22 cellular contexts compared by ENCODE assay signal in the genomic region with DNA sequence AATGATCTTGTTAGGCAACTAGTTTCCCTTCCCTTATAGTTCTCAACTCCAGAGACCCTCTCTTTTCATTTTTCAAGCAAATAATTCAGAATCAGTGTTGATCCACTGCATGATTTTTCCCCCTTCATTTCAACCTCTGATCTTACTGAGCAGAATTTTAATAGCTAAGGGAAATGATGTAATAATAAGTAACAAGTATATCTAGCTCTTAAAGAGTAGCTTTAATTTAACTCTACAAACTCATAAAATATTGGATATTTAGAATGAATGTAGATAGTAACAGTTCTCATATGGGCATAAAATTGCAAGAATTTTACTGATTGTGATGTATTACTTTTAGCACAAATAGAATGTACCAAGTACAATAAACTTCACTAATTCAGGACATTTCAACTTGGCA.
"Had no signal": no experiment of that assay in that cellular context is flagged by ENCODE, and none has a peak within 500 bp of the region (broad histone marks: within the 10 kb centered on the region; RNA-seq: fewer than 3 reads in every experiment).

No MANE protein-coding gene starts in this region.

- H3K36me3 Mint-ChIP-seq: natural killer cell; stimulated activated naive B cell treated with anti-CD40 and anti-IgM and Interleukin-4, amounts not matched to agents 10 μg/mL and 1 μg/mL and 100 μg/mL, for 72 hours; type B pancreatic cell had no signal

- H3K9me3 ChIP-seq: esophagus muscularis mucosa, gastroesophageal sphincter, heart right ventricle, left ventricle myocardium inferior, lower lobe of right lung, neutrophil, pancreas, right lobe of liver, stomach, thyroid gland had no signal

- H3K27ac ChIP-seq: esophagus muscularis mucosa, foreskin keratinocyte, gastroesophageal sphincter, heart right ventricle, left ventricle myocardium inferior, lower lobe of right lung, neutrophil, pancreas, right lobe of liver, stomach, thyroid gland had no signal

- H3K4me3 ChIP-seq: esophagus muscularis mucosa, gastroesophageal sphincter, heart right ventricle, left ventricle myocardium inferior, lower lobe of right lung, pancreas, right lobe of liver, stomach, thyroid gland had no signal

- H3K27me3 Mint-ChIP-seq: dendritic cell treated with granulocyte-macrophage colony-stimulating factor and Interleukin-4, amounts not matched to agents 40 ng/mL and 50 ng/mL, for 4 days; stimulated activated naive B cell treated with anti-CD40 and anti-IgM and Interleukin-4, amounts not matched to agents 10 μg/mL and 1 μg/mL and 100 μg/mL, for 72 hours; type B pancreatic cell had no signal

- H3K36me3 ChIP-seq: esophagus muscularis mucosa, gastroesophageal sphincter, heart right ventricle, left ventricle myocardium inferior, lower lobe of right lung, neutrophil, right lobe of liver, stomach, thyroid gland had no signal

- DNase-seq: cerebellar nuclear complex; effector CD8-positive, alpha-beta T cell; foreskin keratinocyte; heart right ventricle; hippocampal formation; left cardiac atrium; left ventricle myocardium inferior; lower lobe of right lung; natural killer cell; pancreas; right lobe of liver; small intestine; stimulated activated CD4-positive, alpha-beta T cell treated with anti-CD3 and anti-CD28 coated beads, Interleukin-15, amount 100 ng/mL, for 24 hours; stimulated activated CD4-positive, alpha-beta T cell treated with anti-CD3 and anti-CD28 coated beads, Interleukin-2, amount 100 ng/mL, for 48 hours; stimulated activated naive B cell treated with anti-CD40 and anti-IgM and Interleukin-4, amounts not matched to agents 10 μg/mL and 1 μg/mL and 100 μg/mL, for 72 hours; stomach; thyroid gland had no signal

- H3K4me1 ChIP-seq: esophagus muscularis mucosa, gastroesophageal sphincter, left ventricle myocardium inferior, thyroid gland had no signal

- H3K27ac Mint-ChIP-seq: dendritic cell treated with granulocyte-macrophage colony-stimulating factor and Interleukin-4, amounts not matched to agents 40 ng/mL and 50 ng/mL, for 4 days; natural killer cell; stimulated activated naive B cell treated with anti-CD40 and anti-IgM and Interleukin-4, amounts not matched to agents 10 μg/mL and 1 μg/mL and 100 μg/mL, for 72 hours; type B pancreatic cell had no signal

- H3K4me3 Mint-ChIP-seq: dendritic cell treated with granulocyte-macrophage colony-stimulating factor and Interleukin-4, amounts not matched to agents 40 ng/mL and 50 ng/mL, for 4 days; natural killer cell; stimulated activated naive B cell treated with anti-CD40 and anti-IgM and Interleukin-4, amounts not matched to agents 10 μg/mL and 1 μg/mL and 100 μg/mL, for 72 hours; type B pancreatic cell had no signal

- H3K27me3 ChIP-seq: esophagus muscularis mucosa, foreskin keratinocyte, gastroesophageal sphincter, heart right ventricle, neutrophil, pancreas, right lobe of liver, stomach, thyroid gland had no signal

- H3K9me3 Mint-ChIP-seq: dendritic cell treated with granulocyte-macrophage colony-stimulating factor and Interleukin-4, amounts not matched to agents 40 ng/mL and 50 ng/mL, for 4 days; natural killer cell; stimulated activated naive B cell treated with anti-CD40 and anti-IgM and Interleukin-4, amounts not matched to agents 10 μg/mL and 1 μg/mL and 100 μg/mL, for 72 hours; type B pancreatic cell had no signal
